Comparison of ENCODE assay signal across 11 cellular contexts in genomic region chr4:25915359-25915716, GRCh38. TPM values are rescaled to one million over a fixed set of nuclear protein-coding genes. Genes with fewer than 3 reads are reported as not detected.
DNase-seq lines count a peak whose midpoint lies in the region; ATAC-seq, FAIRE-seq and TF ChIP-seq lines count a peak whose summit lies in the region.
"Had no signal": no experiment of that assay in that cellular context is flagged by ENCODE, and none has a peak within 500 bp of the region (broad histone marks: within the 10 kb centered on the region; RNA-seq: fewer than 3 reads in every experiment).

No MANE protein-coding gene starts in this region.

- CTCF ChIA-PET in mammary epithelial cell (lab: Charles Lee; ENCODE audit: low non-redundant PET): no interaction called here

- no peak for ATAC-seq in GM18861 (IDR thresholded peaks at IDR 0.05; ENCODE audit: unreplicated experiment)
- no peak for ATAC-seq in HG03108 (IDR thresholded peaks at IDR 0.05; ENCODE audit: unreplicated experiment)

- no peak overlapping the region for H3K27ac ChIP-seq in mammary epithelial cell (ENCODE audit: insufficient read depth, low read depth, low read length)
- H3K27ac ChIP-seq in parathyroid adenoma: peak overlapping the region; percentile 74

- peak overlapping the region; percentile 91 for H2AFZ ChIP-seq in mammary epithelial cell (ENCODE audit: low read depth, low read length)
- no peak overlapping the region for H2AFZ ChIP-seq in parathyroid adenoma

- H3K4me3 ChIP-seq in MG63 (peak overlapping the region; percentile 61), mammary epithelial cell (replicated peaks in 1 of 3; ENCODE audit: insufficient read depth in 1 of 3, low read depth in 2 of 3, low read length in 3 of 3) (no peak overlapping the region), parathyroid adenoma (ENCODE audit: low read depth, low read length) (no peak overlapping the region)

- H3K79me2 ChIP-seq in mammary epithelial cell (ENCODE audit: insufficient read depth, low read length) (peaks cover 7% of the 10 kb centered on the region), parathyroid adenoma (no peaks in the 10 kb centered on the region)

- H3K4me2 ChIP-seq in mammary epithelial cell (ENCODE audit: insufficient read depth, low read depth, low read length) (peak overlapping the region; percentile 10), parathyroid adenoma (ENCODE audit: low read length) (no peak overlapping the region)

- DNase-seq in DMS79 (lab: John Stamatoyannopoulos, UW) (peak; percentile 26), MG63 (no peak), mammary epithelial cell (no peak), NCI-H510A treated with DMSO at 0.1 percent for 48 hours (lab: John Stamatoyannopoulos, UW) (no peak), frontal cortex (ENCODE audit: low spot score in 2 of 2) (no peak)

- H3K4me1 ChIP-seq in mammary epithelial cell (ENCODE audit: insufficient read depth, low read length) (peaks cover 4% of the 10 kb centered on the region), parathyroid adenoma (no peaks in the 10 kb centered on the region)

- no peaks in the 10 kb centered on the region for H4K20me1 ChIP-seq in mammary epithelial cell (ENCODE audit: insufficient read depth, low read length)

- H3K27me3 ChIP-seq in MG63: no peaks in the 10 kb centered on the region
- H3K27me3 ChIP-seq in mammary epithelial cell (ENCODE audit: insufficient read depth, low read length): no peaks in the 10 kb centered on the region
- no peaks in the 10 kb centered on the region for H3K27me3 ChIP-seq in parathyroid adenoma (ENCODE audit: control insufficient read depth, insufficient read depth, low read length)
- H3K27me3 ChIP-seq: adrenal gland had no signal

- in situ Hi-C loops in mammary epithelial cell (cut with MboI; ENCODE audit: low sequenced_read_pairs in 2 of 2): loop anchor here in 1 of 2 donors (25.0 kb wide), 1 partner anchor 478 kb away; no protein-coding TSS in a partner anchor

- intact Hi-C loops in mammary epithelial cell (cut with micrococcal nuclease): loop anchor here (10.0 kb wide), 1 partner anchor 471 kb away; no protein-coding TSS in a partner anchor

- BruUV-seq in mammary epithelial cell (replicated peaks; lab: Mats Ljungman, UMichigan): no TSS peak

- H3K9ac ChIP-seq in mammary epithelial cell (ENCODE audit: insufficient read depth, low read length) (no peak overlapping the region), parathyroid adenoma (no peak overlapping the region)

- H3K36me3 ChIP-seq in MG63 (no peaks in the 10 kb centered on the region), mammary epithelial cell (ENCODE audit: insufficient read depth, low read length) (no peaks in the 10 kb centered on the region), parathyroid adenoma (ENCODE audit: control insufficient read depth, insufficient read depth, low read length) (no peaks in the 10 kb centered on the region)
- H3K36me3 ChIP-seq: adrenal gland had no signal

- FAIRE-seq in frontal cortex (lab: Jason Lieb, UNC): no peak
- FAIRE-seq: islet of Langerhans, RCC 7860 had no signal

- TF ChIP-seq CTCF in mammary epithelial cell (conservative IDR thresholded peaks at IDR 0.05 in 1 of 2, IDR thresholded peaks at IDR 0.05 in 1 of 2; ENCODE audit: extremely low read depth in 1 of 2, insufficient read depth in 1 of 2, low read depth in 1 of 2, low read length in 2 of 2) (no peak), parathyroid adenoma (IDR thresholded peaks at IDR 0.05) (no peak)

- H3K9me3 ChIP-seq in MG63: no peaks in the 10 kb centered on the region
- no peaks in the 10 kb centered on the region for H3K9me3 ChIP-seq in mammary epithelial cell (replicated peaks; ENCODE audit: insufficient read depth, low read length)
- H3K9me3 ChIP-seq in parathyroid adenoma (ENCODE audit: control insufficient read depth, low read length): no peaks in the 10 kb centered on the region
- H3K9me3 ChIP-seq: adrenal gland had no signal

- dilution Hi-C loops in mammary epithelial cell (cut with HindIII; ENCODE audit: low sequenced_read_pairs): no loop called here

- WGBS in mammary epithelial cell (ENCODE audit: low coverage, missing lambda C conversion rate): 65% methylated on average over 7 of the region's 12 CpGs

RNA-seq across cellular contexts. Expression of gene SMIM20, which starts 1.3 kb away (rescaled TPM):
- total RNA-seq in MG63 (2014; rRNA removed; shearing (Covaris generic); ENCODE audit: low replicate concordance): 23.1 and 35.9 TPM in 2 replicates
- 10 to 100 TPM; 17.3 to 19.7 TPM for total RNA-seq in mammary epithelial cell
- 12.8 TPM for polyA plus RNA-seq in mammary epithelial cell
- not detected for polyA minus RNA-seq in mammary epithelial cell
- 14.7 TPM for total RNA-seq in frontal cortex

RNA-seq across cellular contexts. Expression of gene SEL1L3, which starts 52.5 kb away (rescaled TPM):
- total RNA-seq in MG63 (2014; rRNA removed; shearing (Covaris generic); ENCODE audit: low replicate concordance): 37.6 and 65.3 TPM in 2 replicates
- total RNA-seq in mammary epithelial cell: 100 to 1,000 TPM in 1 of 2 donors, 10 to 100 TPM in 1; 25.0 to 101 TPM
- 12.4 TPM for polyA plus RNA-seq in mammary epithelial cell
- polyA minus RNA-seq in mammary epithelial cell: 28.7 TPM
- total RNA-seq in frontal cortex: 87.2 TPM
